In genomic region chr18:60549338-60549960, GRCh38 we compare ENCODE assay signal across 8 cellular contexts.
A peak's percentile ranks its signal among the peaks of the same experiment; 100 is the strongest.
DNase-seq lines count a peak whose midpoint lies in the region; ATAC-seq, FAIRE-seq and TF ChIP-seq lines count a peak whose summit lies in the region.

No MANE protein-coding gene starts in this region.

- DNase-seq in right atrium auricular region (ENCODE audit: low spot score), result no peak
- DNase-seq in left cardiac atrium, result no peak
- DNase-seq in NCI-H446 (lab: John Stamatoyannopoulos, UW), result peak; percentile 67 to 84
- peak; percentile 63 for DNase-seq in astrocyte (ENCODE audit: low read depth)
- DNase-seq in keratinocyte (ENCODE audit: low read depth, low spot score), result peak; percentile 53
- peak; percentile 44 for DNase-seq in ureter (ENCODE audit: low spot score)

- H3K79me2 ChIP-seq in astrocyte (ENCODE audit: insufficient read depth, low read length) (no peaks in the 10 kb centered on the region), keratinocyte (ENCODE audit: control insufficient read depth, insufficient read depth, low read length) (no peaks in the 10 kb centered on the region)

- H4K20me1 ChIP-seq in astrocyte (ENCODE audit: insufficient read depth, low read length) (no peaks in the 10 kb centered on the region), keratinocyte (ENCODE audit: control insufficient read depth, extremely low read depth, insufficient read depth, low read length) (no peaks in the 10 kb centered on the region)

- H3K27ac ChIP-seq in right atrium auricular region, result no peak overlapping the region
- no peak overlapping the region for H3K27ac ChIP-seq in astrocyte (ENCODE audit: low read depth, low read length)
- no peak overlapping the region for H3K27ac ChIP-seq in keratinocyte (ENCODE audit: control insufficient read depth, insufficient read depth, low read length)

- H3K4me3 ChIP-seq in right atrium auricular region (no peak overlapping the region), astrocyte (ENCODE audit: insufficient read depth, low read depth, low read length) (no peak overlapping the region), keratinocyte (ENCODE audit: control insufficient read depth in 2 of 3, extremely low read depth in 1 of 3, insufficient read depth in 2 of 3, low read depth in 1 of 3, low read length in 3 of 3) (no peak overlapping the region)

- H2AFZ ChIP-seq in astrocyte (ENCODE audit: low read depth, low read length) (no peak overlapping the region), keratinocyte (ENCODE audit: control insufficient read depth, low read length) (no peak overlapping the region)

- H3K27me3 ChIP-seq in right atrium auricular region (no peaks in the 10 kb centered on the region), astrocyte (ENCODE audit: insufficient read depth, low read length) (no peaks in the 10 kb centered on the region), keratinocyte (ENCODE audit: control insufficient read depth, extremely low read depth, insufficient read depth, low read length) (no peaks in the 10 kb centered on the region)

- no peak overlapping the region for H3K9ac ChIP-seq in astrocyte (ENCODE audit: low read length)
- H3K9ac ChIP-seq in keratinocyte (ENCODE audit: control insufficient read depth, extremely low read depth, insufficient read depth, low read length), result no peak overlapping the region

- H3K4me1 Mint-ChIP-seq in astrocyte (ENCODE audit: low read depth, unreplicated experiment), result no peaks in the 10 kb centered on the region

- H3K27me3 Mint-ChIP-seq in astrocyte (ENCODE audit: low read depth, unreplicated experiment), result no peaks in the 10 kb centered on the region

- dilution Hi-C loops in keratinocyte (cut with MboI; ENCODE audit: extremely low pct_ligation_motif_present, low sequenced_read_pairs), result no loop called here

- H3K9me3 Mint-ChIP-seq in astrocyte (ENCODE audit: unreplicated experiment), result no peaks in the 10 kb centered on the region

- no peaks in the 10 kb centered on the region for H3K4me1 ChIP-seq in right atrium auricular region
- no peaks in the 10 kb centered on the region for H3K4me1 ChIP-seq in astrocyte (ENCODE audit: insufficient read depth, low read length)
- H3K4me1 ChIP-seq in keratinocyte (ENCODE audit: control insufficient read depth, extremely low read depth, insufficient read depth, low read length), result no peaks in the 10 kb centered on the region

- peak; percentile 59 to 78 for TF ChIP-seq CTCF in right atrium auricular region (IDR thresholded peaks at IDR 0.05)
- TF ChIP-seq CTCF in astrocyte (IDR thresholded peaks at IDR 0.05; ENCODE audit: insufficient read depth, low read depth, low read length), result peak; percentile 93
- peak in 2 of 3 experiments; percentile 46 to 67 for TF ChIP-seq CTCF in keratinocyte (optimal IDR thresholded peaks at IDR 0.05 in 1 of 3, IDR thresholded peaks at IDR 0.05 in 1 of 3, conservative IDR thresholded peaks at IDR 0.05 in 1 of 3; ENCODE audit: extremely low read depth in 1 of 3, insufficient read depth in 2 of 3, low read length in 3 of 3)

- no peak overlapping the region for H3K4me2 ChIP-seq in astrocyte (ENCODE audit: low read length)
- H3K4me2 ChIP-seq in keratinocyte (ENCODE audit: control insufficient read depth, extremely low read depth, insufficient read depth, low read depth, low read length), result peak overlapping the region; percentile 37

- no peak overlapping the region for H3K4me3 Mint-ChIP-seq in astrocyte (ENCODE audit: unreplicated experiment)

- FAIRE-seq in astrocyte (lab: Jason Lieb, UNC) (no peak), keratinocyte (lab: Jason Lieb, UNC) (no peak)

- no peaks in the 10 kb centered on the region for H3K36me3 ChIP-seq in right atrium auricular region
- H3K36me3 ChIP-seq in astrocyte (ENCODE audit: insufficient read depth, low read length), result no peaks in the 10 kb centered on the region
- H3K36me3 ChIP-seq in keratinocyte (ENCODE audit: control insufficient read depth in 2 of 2, extremely low read depth in 1 of 2, insufficient read depth in 2 of 2, low read length in 2 of 2), result no peaks in the 10 kb centered on the region

- no peaks in the 10 kb centered on the region for H3K9me1 ChIP-seq in keratinocyte (ENCODE audit: control insufficient read depth, extremely low read depth, insufficient read depth, low read length)

- intact Hi-C loops in left cardiac atrium (cut with DNase I), result loop anchor here in 1 of 2 donors (5.0 kb wide), 1 partner anchor 562 kb away; no protein-coding TSS in a partner anchor

- ATAC-seq in left cardiac atrium (no peak), HG03378 (IDR thresholded peaks at IDR 0.05; ENCODE audit: unreplicated experiment) (peak; percentile 75), GM21737 (IDR thresholded peaks at IDR 0.05; ENCODE audit: unreplicated experiment) (no peak)

- H3K9me3 ChIP-seq in right atrium auricular region, result no peaks in the 10 kb centered on the region
- H3K9me3 ChIP-seq in astrocyte (ENCODE audit: insufficient read depth, low read depth, low read length), result no peaks in the 10 kb centered on the region
- no peaks in the 10 kb centered on the region for H3K9me3 ChIP-seq in keratinocyte (ENCODE audit: control insufficient read depth, low read depth, low read length)

- no peak overlapping the region for H3K27ac Mint-ChIP-seq in astrocyte (ENCODE audit: unreplicated experiment)

- H3K36me3 Mint-ChIP-seq in astrocyte (ENCODE audit: low read depth, unreplicated experiment), result no peaks in the 10 kb centered on the region

Comparison
In these comparisons a context has a peak if more than half of its experiments do, and no peak if none do; other contexts are left out.
1. DNase-seq: peak in NCI-H446 (2 of 2), astrocyte (single experiment), keratinocyte (single experiment) and ureter (single experiment); none in right atrium auricular region (single experiment) and left cardiac atrium (single experiment).
2. Peak in every context shown above with its lines, with median percentiles within 50 percentile points of each other: CTCF ChIP-seq.